In genomic region chr3:132655471-132655870, GRCh38 we compare ENCODE assay signal across 29 cellular contexts. TPM values are rescaled to one million over a fixed set of nuclear protein-coding genes. Genes with fewer than 3 reads are reported as not detected.
"Had no signal": no experiment of that assay in that cellular context is flagged by ENCODE, and none has a peak within 500 bp of the region (broad histone marks: within the 10 kb centered on the region; RNA-seq: fewer than 3 reads in every experiment).

No MANE protein-coding gene starts in this region.

- H3K9me3 ChIP-seq: ascending aorta had no signal

- H3K27ac ChIP-seq: ascending aorta, cardiac muscle cell, PC-9, RWPE1 had no signal

- ATAC-seq: activated CD8-positive, alpha-beta T cell treated with anti-CD3 and anti-CD28 coated beads for 36 hours; activated T-cell treated with anti-CD3 and anti-CD28 coated beads, Interleukin-2, amount 50 U/mL, for 72 hours; activated T-helper 17 cell treated with anti-CD3 and anti-CD28 coated beads, Interleukin-2, amount 50 U/mL, for 72 hours; K562; Right ventricle myocardium inferior had no signal

- H3K4me2 ChIP-seq: PC-9 had no signal

- H3K27me3 ChIP-seq: ascending aorta, cardiac muscle cell had no signal

- H3K4me3 ChIP-seq: ascending aorta, cardiac muscle cell, K562, PC-9 had no signal

- FAIRE-seq: K562, RCC 7860 had no signal

- H2AFZ ChIP-seq: PC-9 had no signal

- H3K36me3 ChIP-seq: ascending aorta, cardiac muscle cell had no signal

- DNase-seq: activated CD4-positive, alpha-beta T cell treated with anti-CD3 and anti-CD28 coated beads, Interleukin-2, amount 10 ng/mL, durations not matched to agents 24 days and 14 days; activated CD4-positive, alpha-beta T cell treated with anti-CD3 and anti-CD28 coated beads, Interleukin-2, amount 50 U/mL, for 4 hours; activated CD8-positive, alpha-beta T cell treated with anti-CD3 and anti-CD28 coated beads for 36 hours; activated effector memory CD4-positive, alpha-beta T cell treated with anti-CD3 and anti-CD28 coated beads, Interleukin-2, amount 50 U/mL, for 16 hours; activated naive CD4-positive, alpha-beta T cell treated with Interleukin-2 at 50 U/mL for 16 hours; activated naive CD8-positive, alpha-beta T cell treated with anti-CD3 and anti-CD28 coated beads, Interleukin-2, amount 10 ng/mL, durations not matched to agents 7 days and 5 days; activated T-cell treated with anti-CD3 and anti-CD28 coated beads, Interleukin-2, amount 50 U/mL, for 1 hour; activated T-cell treated with anti-CD3 and anti-CD28 coated beads, Interleukin-2, amount 50 U/mL, for 72 hours; amygdala; NCI-H1105; NCI-H1417 treated with DMSO at 0.1 percent for 48 hours; NCI-H1930; NCI-H510A; NCI-H526; NCI-H748 treated with DMSO at 0.1 percent for 48 hours; NK-92 treated with Interleukin-12 subunit alpha and Interleukin-12 subunit beta, amount 100 ng/mL, for 24 hours; SW 1271; T-helper 1 cell; T-helper 2 cell; T-helper 9 cell had no signal

RNA-seq across cellular contexts. Expression of gene ACKR4, which starts 58.4 kb away (rescaled TPM):
- total RNA-seq: activated CD8-positive, alpha-beta memory T cell treated with anti-CD3 and anti-CD28 coated beads for 36 hours; activated CD8-positive, alpha-beta T cell treated with anti-CD3 and anti-CD28 coated beads for 36 hours; activated naive CD8-positive, alpha-beta T cell treated with anti-CD3 and anti-CD28 coated beads, Interleukin-2, amount 10 ng/mL, durations not matched to agents 7 days and 5 days; activated T-cell treated with anti-CD3 and anti-CD28 coated beads, Interleukin-2, amount 50 U/mL, for 72 hours; cardiac muscle cell; K562; PC-9 had no signal
- polyA plus RNA-seq: cardiac muscle cell had no signal
